Comparison of ENCODE assay signal across 9 cellular contexts in the genomic region with DNA sequence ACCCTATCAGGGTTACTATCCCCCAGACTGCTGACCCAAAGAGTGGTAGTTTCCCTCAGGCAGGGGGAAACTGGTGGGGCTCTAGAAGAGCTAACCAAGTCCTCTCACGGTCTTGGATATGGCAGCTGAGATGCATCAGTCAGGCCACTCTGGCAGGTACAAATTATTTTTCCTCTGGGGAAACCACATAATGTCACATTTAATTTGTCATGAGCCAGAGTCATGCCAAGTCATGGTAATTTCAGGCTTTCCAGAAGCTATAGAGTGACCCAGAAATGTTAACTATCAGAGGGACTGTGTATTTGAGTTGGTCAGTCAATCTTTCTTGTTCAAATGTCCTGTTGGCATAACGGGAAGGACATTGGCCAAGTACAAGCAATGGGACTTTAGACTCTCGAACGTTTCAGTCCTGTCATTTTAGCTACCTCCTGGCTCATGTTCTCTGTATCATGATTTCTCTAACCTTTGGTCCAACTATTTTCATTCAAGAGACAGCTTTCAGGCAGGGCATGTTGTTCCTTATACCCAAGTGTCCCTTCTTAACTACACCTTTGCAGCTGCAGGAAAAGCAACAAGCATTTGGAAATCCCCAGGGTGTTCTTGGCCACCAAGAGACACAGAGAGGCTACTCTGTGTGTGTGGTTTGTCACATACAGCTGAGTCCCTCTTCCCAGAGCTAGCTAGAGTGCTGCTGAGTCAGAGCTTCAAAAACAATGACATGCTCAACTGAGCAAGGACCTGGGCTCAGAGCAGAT.
DNase-seq lines count a peak whose midpoint lies in the region; ATAC-seq and TF ChIP-seq lines count a peak whose summit lies in the region.
"Had no signal": no experiment of that assay in that cellular context is flagged by ENCODE, and none has a peak within 500 bp of the region (broad histone marks: within the 10 kb centered on the region; RNA-seq: fewer than 3 reads in every experiment).

No MANE protein-coding gene starts in this region.

- H3K27me3 Mint-ChIP-seq in glutamatergic neuron (ENCODE audit: unreplicated experiment) (no peaks in the 10 kb centered on the region), endothelial cell (ENCODE audit: unreplicated experiment) (no peaks in the 10 kb centered on the region)

- H3K9me3 Mint-ChIP-seq in glutamatergic neuron (ENCODE audit: unreplicated experiment) (no peaks in the 10 kb centered on the region), endothelial cell (ENCODE audit: unreplicated experiment) (no peaks in the 10 kb centered on the region)

- ATAC-seq in GM21390 (IDR thresholded peaks at IDR 0.05; ENCODE audit: unreplicated experiment) (peak; percentile 70), HG03571 (IDR thresholded peaks at IDR 0.05; ENCODE audit: unreplicated experiment) (peak; percentile 56)

- H3K27ac Mint-ChIP-seq in glutamatergic neuron (ENCODE audit: unreplicated experiment) (no peak overlapping the region), endothelial cell (ENCODE audit: unreplicated experiment) (no peak overlapping the region)

- H3K4me3 Mint-ChIP-seq in glutamatergic neuron (ENCODE audit: unreplicated experiment) = no peak overlapping the region
- no peak overlapping the region for H3K4me3 Mint-ChIP-seq in endothelial cell (ENCODE audit: unreplicated experiment)

- H3K4me1 Mint-ChIP-seq in glutamatergic neuron (ENCODE audit: low read depth, unreplicated experiment) = peaks cover 6% of the 10 kb centered on the region
- peaks cover 6% of the 10 kb centered on the region for H3K4me1 Mint-ChIP-seq in endothelial cell (ENCODE audit: unreplicated experiment)

- no peak for TF ChIP-seq CTCF in GM12865 (IDR thresholded peaks at IDR 0.05; ENCODE audit: insufficient read depth, low read depth, low read length, missing control alignments)
- no peak for TF ChIP-seq CTCF in glutamatergic neuron (IDR thresholded peaks at IDR 0.05; ENCODE audit: partially characterized antibody, unreplicated experiment)
- TF ChIP-seq CTCF in endothelial cell (IDR thresholded peaks at IDR 0.05; ENCODE audit: unreplicated experiment) = no peak

- no peaks in the 10 kb centered on the region for H3K36me3 Mint-ChIP-seq in glutamatergic neuron (ENCODE audit: unreplicated experiment)
- peaks cover 4% of the 10 kb centered on the region for H3K36me3 Mint-ChIP-seq in endothelial cell (ENCODE audit: low read depth, unreplicated experiment)

- DNase-seq in GM12865 (ENCODE audit: low read depth) = peak; percentile 87
- peak; percentile 66 for DNase-seq in glomerular visceral epithelial cell (ENCODE audit: extremely low spot score)
- no peak for DNase-seq in glutamatergic neuron
- no peak for DNase-seq in endothelial cell (ENCODE audit: low spot score)
- DNase-seq in SIG-M5 treated with dmso at 0.1 percent for 504 hours (lab: John Stamatoyannopoulos, UW; ENCODE audit: unreplicated experiment) = no peak
- DNase-seq in RKO (ENCODE audit: low spot score) = no peak

- H3K4me3 ChIP-seq in GM12865 (ENCODE audit: low read depth, low read length) = no peak overlapping the region; the same call in 1 of the 2 replicates
- H3K4me3 ChIP-seq: skin epidermis had no signal

Comparison
In these comparisons a context has a peak if more than half of its experiments do, and no peak if none do; other contexts are left out.
1. DNase-seq: peak in GM12865 (single experiment) and glomerular visceral epithelial cell (single experiment); none in glutamatergic neuron (single experiment), endothelial cell (single experiment), SIG-M5 treated with dmso at 0.1 percent for 504 hours (single experiment) and RKO (single experiment).